In the genomic region with DNA sequence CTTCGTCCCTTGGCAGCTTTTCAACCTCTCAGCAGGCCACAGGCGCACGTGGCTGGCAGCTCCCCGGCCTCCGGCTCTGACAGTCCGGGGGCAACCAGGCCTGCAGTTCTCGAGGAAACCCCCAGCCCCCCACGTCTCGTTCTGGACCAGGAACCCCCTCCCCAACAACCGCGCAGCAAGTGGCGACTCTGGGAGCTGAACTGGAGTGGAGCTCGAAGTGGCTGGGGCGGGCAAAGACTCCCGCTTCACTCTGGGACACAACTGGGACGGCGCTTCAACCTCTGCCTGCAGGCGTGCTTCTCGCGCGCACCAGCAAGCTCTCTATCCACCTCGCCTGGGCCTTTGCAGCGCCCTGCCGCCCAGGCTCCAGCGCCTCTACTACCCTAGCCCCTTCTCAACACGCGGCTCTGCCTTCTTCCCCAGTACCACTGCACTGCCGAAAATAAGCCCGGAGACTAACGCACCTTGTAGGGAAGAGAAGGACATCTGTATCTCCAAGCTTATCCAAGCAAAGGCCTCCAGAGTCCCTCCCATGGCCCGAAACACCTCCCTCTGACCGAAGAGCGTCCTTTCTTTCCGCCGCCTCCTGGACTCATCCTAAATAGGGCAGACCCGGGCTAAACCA, we compare ENCODE assay signal across 1 cellular context.
TF ChIP-seq lines count a peak whose summit lies in the region.

No MANE protein-coding gene starts in this region.

TF ChIP-seq in H1, 55 proteins besides CTCF, POLR2A, EP300 and RAD21:
- TF ChIP-seq RNF2 (IDR thresholded peaks at IDR 0.05; ENCODE audit: borderline replicate concordance, low read depth, low read length, missing control alignments, poor library complexity, severe bottlenecking) (peak; percentile 85), GABPA (IDR thresholded peaks at IDR 0.05; ENCODE audit: borderline replicate concordance, insufficient read depth, low read length) (no peak), EZH2 (IDR thresholded peaks at IDR 0.05; ENCODE audit: low read depth, low read length, severe bottlenecking) (peak; percentile 90), FOSL1 (IDR thresholded peaks at IDR 0.05; ENCODE audit: insufficient read depth, low read depth, low read length) (no peak), CTBP2 (IDR thresholded peaks at IDR 0.05; ENCODE audit: borderline replicate concordance, insufficient read depth, insufficient read length, low read length) (no peak), SUZ12 (IDR thresholded peaks at IDR 0.05; ENCODE audit: low read length) (peak; percentile 91)
- TF ChIP-seq, protein P1, sequence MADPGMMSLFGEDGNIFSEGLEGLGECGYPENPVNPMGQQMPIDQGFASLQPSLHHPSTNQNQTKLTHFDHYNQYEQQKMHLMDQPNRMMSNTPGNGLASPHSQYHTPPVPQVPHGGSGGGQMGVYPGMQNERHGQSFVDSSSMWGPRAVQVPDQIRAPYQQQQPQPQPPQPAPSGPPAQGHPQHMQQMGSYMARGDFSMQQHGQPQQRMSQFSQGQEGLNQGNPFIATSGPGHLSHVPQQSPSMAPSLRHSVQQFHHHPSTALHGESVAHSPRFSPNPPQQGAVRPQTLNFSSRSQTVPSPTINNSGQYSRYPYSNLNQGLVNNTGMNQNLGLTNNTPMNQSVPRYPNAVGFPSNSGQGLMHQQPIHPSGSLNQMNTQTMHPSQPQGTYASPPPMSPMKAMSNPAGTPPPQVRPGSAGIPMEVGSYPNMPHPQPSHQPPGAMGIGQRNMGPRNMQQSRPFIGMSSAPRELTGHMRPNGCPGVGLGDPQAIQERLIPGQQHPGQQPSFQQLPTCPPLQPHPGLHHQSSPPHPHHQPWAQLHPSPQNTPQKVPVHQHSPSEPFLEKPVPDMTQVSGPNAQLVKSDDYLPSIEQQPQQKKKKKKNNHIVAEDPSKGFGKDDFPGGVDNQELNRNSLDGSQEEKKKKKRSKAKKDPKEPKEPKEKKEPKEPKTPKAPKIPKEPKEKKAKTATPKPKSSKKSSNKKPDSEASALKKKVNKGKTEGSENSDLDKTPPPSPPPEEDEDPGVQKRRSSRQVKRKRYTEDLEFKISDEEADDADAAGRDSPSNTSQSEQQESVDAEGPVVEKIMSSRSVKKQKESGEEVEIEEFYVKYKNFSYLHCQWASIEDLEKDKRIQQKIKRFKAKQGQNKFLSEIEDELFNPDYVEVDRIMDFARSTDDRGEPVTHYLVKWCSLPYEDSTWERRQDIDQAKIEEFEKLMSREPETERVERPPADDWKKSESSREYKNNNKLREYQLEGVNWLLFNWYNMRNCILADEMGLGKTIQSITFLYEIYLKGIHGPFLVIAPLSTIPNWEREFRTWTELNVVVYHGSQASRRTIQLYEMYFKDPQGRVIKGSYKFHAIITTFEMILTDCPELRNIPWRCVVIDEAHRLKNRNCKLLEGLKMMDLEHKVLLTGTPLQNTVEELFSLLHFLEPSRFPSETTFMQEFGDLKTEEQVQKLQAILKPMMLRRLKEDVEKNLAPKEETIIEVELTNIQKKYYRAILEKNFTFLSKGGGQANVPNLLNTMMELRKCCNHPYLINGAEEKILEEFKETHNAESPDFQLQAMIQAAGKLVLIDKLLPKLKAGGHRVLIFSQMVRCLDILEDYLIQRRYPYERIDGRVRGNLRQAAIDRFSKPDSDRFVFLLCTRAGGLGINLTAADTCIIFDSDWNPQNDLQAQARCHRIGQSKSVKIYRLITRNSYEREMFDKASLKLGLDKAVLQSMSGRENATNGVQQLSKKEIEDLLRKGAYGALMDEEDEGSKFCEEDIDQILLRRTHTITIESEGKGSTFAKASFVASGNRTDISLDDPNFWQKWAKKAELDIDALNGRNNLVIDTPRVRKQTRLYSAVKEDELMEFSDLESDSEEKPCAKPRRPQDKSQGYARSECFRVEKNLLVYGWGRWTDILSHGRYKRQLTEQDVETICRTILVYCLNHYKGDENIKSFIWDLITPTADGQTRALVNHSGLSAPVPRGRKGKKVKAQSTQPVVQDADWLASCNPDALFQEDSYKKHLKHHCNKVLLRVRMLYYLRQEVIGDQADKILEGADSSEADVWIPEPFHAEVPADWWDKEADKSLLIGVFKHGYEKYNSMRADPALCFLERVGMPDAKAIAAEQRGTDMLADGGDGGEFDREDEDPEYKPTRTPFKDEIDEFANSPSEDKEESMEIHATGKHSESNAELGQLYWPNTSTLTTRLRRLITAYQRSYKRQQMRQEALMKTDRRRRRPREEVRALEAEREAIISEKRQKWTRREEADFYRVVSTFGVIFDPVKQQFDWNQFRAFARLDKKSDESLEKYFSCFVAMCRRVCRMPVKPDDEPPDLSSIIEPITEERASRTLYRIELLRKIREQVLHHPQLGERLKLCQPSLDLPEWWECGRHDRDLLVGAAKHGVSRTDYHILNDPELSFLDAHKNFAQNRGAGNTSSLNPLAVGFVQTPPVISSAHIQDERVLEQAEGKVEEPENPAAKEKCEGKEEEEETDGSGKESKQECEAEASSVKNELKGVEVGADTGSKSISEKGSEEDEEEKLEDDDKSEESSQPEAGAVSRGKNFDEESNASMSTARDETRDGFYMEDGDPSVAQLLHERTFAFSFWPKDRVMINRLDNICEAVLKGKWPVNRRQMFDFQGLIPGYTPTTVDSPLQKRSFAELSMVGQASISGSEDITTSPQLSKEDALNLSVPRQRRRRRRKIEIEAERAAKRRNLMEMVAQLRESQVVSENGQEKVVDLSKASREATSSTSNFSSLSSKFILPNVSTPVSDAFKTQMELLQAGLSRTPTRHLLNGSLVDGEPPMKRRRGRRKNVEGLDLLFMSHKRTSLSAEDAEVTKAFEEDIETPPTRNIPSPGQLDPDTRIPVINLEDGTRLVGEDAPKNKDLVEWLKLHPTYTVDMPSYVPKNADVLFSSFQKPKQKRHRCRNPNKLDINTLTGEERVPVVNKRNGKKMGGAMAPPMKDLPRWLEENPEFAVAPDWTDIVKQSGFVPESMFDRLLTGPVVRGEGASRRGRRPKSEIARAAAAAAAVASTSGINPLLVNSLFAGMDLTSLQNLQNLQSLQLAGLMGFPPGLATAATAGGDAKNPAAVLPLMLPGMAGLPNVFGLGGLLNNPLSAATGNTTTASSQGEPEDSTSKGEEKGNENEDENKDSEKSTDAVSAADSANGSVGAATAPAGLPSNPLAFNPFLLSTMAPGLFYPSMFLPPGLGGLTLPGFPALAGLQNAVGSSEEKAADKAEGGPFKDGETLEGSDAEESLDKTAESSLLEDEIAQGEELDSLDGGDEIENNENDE (IDR thresholded peaks at IDR 0.05; ENCODE audit: insufficient replicate concordance, low read length): no peak
- TF ChIP-seq, protein P2, sequence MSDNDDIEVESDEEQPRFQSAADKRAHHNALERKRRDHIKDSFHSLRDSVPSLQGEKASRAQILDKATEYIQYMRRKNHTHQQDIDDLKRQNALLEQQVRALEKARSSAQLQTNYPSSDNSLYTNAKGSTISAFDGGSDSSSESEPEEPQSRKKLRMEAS (IDR thresholded peaks at IDR 0.05): peak; percentile 71
- TF ChIP-seq, protein P3, sequence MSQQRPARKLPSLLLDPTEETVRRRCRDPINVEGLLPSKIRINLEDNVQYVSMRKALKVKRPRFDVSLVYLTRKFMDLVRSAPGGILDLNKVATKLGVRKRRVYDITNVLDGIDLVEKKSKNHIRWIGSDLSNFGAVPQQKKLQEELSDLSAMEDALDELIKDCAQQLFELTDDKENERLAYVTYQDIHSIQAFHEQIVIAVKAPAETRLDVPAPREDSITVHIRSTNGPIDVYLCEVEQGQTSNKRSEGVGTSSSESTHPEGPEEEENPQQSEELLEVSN (IDR thresholded peaks at IDR 0.05): peak; percentile 86
TF ChIP-seq in H1: peak in this region for 5.
